ENCODE assay signal across 8 cellular contexts in the genomic region with DNA sequence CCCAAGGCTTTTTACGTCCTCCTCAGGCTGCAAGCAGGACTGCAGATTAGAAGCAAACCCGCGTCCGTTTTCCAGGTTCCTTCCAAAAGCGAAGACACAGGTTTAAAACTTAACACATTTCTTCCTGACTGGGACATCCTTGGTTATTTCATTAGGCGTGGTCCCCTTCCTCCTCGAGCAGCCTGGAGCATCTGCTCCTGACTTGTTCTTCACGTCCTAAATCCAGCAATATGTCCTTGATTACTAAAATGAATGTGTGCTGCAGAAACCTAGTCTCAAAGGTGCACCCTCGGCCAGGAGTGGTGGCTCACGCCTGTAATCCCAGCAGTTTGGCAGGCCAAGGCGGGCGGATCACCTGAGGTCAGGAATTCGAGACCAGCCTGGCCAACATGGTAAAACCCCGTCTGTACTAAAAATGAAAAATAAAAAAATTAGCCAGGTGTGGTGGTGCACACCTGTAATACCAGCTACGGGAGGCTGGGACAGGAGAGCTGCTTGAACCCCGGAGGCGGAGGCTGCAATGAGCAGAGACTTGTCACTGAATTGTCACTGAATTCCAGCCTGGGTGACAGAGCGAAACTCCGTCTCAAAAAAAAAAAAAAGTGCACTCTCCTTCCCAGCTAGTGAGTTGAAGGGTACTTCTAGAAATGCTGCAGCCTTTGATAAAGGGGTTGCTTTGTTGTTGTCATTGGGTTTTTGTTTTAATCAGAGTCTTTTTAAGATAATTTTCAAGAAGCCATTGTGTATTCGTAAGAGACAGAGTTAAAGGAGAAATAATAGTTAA. TPM values are rescaled to one million over a fixed set of nuclear protein-coding genes. Genes with fewer than 3 reads are reported as not detected.
DNase-seq lines count a peak whose midpoint lies in the region; ATAC-seq and TF ChIP-seq lines count a peak whose summit lies in the region.

No MANE protein-coding gene starts in this region.

- H3K4me3 Mint-ChIP-seq in Caco-2 (ENCODE audit: unreplicated experiment) (peak overlapping the region; percentile 91), osteocyte (ENCODE audit: unreplicated experiment) (peak overlapping the region; percentile 87)

- H3K4me1 ChIP-seq in Caco-2 (peaks cover 33% of the 10 kb centered on the region), PC-3 (ENCODE audit: insufficient read depth, low read length) (no peaks in the 10 kb centered on the region)

- H3K9me2 ChIP-seq in PC-3 (replicated peaks; ENCODE audit: low read length): no peaks in the 10 kb centered on the region

- H3K36me3 ChIP-seq in Caco-2 (ENCODE audit: control insufficient read depth, insufficient read depth, low read length) (no peaks in the 10 kb centered on the region), PC-3 (ENCODE audit: low read depth, low read length) (no peaks in the 10 kb centered on the region)

- no peak overlapping the region for H3K27ac ChIP-seq in PC-3 (ENCODE audit: low read length)

- CTCF ChIA-PET in Caco-2 (lab: Charles Lee): no interaction called here
- CTCF ChIA-PET in PC-3 (lab: Charles Lee): no interaction called here

- H3K79me2 ChIP-seq in PC-3 (ENCODE audit: low read length): no peaks in the 10 kb centered on the region

- H3K9me3 ChIP-seq in Caco-2 (no peaks in the 10 kb centered on the region), PC-3 (ENCODE audit: low read length) (no peaks in the 10 kb centered on the region)

- H3K4me3 ChIP-seq in Caco-2 (ENCODE audit: low read depth, low read length): peak overlapping the region; percentile 27
- H3K4me3 ChIP-seq in PC-3 (ENCODE audit: low read length): peak overlapping the region; percentile 61
- peak overlapping the region; percentile 54 for H3K4me3 ChIP-seq in epithelial cell of proximal tubule (ENCODE audit: low read depth, low read length)

- intact Hi-C loops in Caco-2 (cut with micrococcal nuclease; ENCODE audit: unreplicated experiment) (loop anchor here (1.0 to 10.0 kb wide), 5 partner anchors 20 to 316 kb away; no protein-coding TSS in a partner anchor), PC-3 (cut with micrococcal nuclease) (loop anchor here (2.0 kb wide), 1 partner anchor 53 kb away; no protein-coding TSS in a partner anchor)

- BruUV-seq in Caco-2 (replicated peaks; lab: Mats Ljungman, UMichigan): no TSS peak
- BruUV-seq in PC-3 (replicated peaks; lab: Mats Ljungman, UMichigan): no TSS peak

- DNase-seq in Caco-2 (no peak), PC-3 (no peak), epithelial cell of proximal tubule (ENCODE audit: low read depth) (no peak), osteocyte (ENCODE audit: extremely low spot score, unreplicated experiment) (no peak)
- DNase-seq in activated naive CD4-positive, alpha-beta T cell treated with anti-CD3 and anti-CD28 coated beads, Interleukin-2, amount 50 U/mL, for 16 hours: no peak

- H3K27ac Mint-ChIP-seq in Caco-2 (ENCODE audit: unreplicated experiment) (peak overlapping the region; percentile 73), osteocyte (ENCODE audit: unreplicated experiment) (peak overlapping the region; percentile 65)

- TF ChIP-seq CTCF in Caco-2 (IDR thresholded peaks at IDR 0.05; ENCODE audit: insufficient read depth in 1 of 2, low read depth in 1 of 2, low read length in 1 of 2, severe bottlenecking in 1 of 2, unreplicated experiment in 1 of 2) (no peak), PC-3 (conservative IDR thresholded peaks at IDR 0.05; ENCODE audit: low read depth, low read length) (no peak), epithelial cell of proximal tubule (conservative IDR thresholded peaks at IDR 0.05; ENCODE audit: low read depth, low read length) (peak; percentile 3), osteocyte (IDR thresholded peaks at IDR 0.05) (no peak)

- H3K27me3 Mint-ChIP-seq in Caco-2 (ENCODE audit: insufficient read depth, unreplicated experiment): no peaks in the 10 kb centered on the region
- no peaks in the 10 kb centered on the region for H3K27me3 Mint-ChIP-seq in osteocyte (ENCODE audit: unreplicated experiment)

- H3F3A ChIP-seq in PC-3 (ENCODE audit: low read length, unreplicated experiment): no peaks in the 10 kb centered on the region

- H3K4me1 Mint-ChIP-seq in Caco-2 (ENCODE audit: low read depth, unreplicated experiment): peaks cover 22% of the 10 kb centered on the region
- peaks cover 52% of the 10 kb centered on the region for H3K4me1 Mint-ChIP-seq in osteocyte (ENCODE audit: unreplicated experiment)

- H3K9ac ChIP-seq in PC-3 (ENCODE audit: low read length): no peak overlapping the region

- peak overlapping the region; percentile 79 for H2AFZ ChIP-seq in PC-3 (ENCODE audit: low read length)

- H3K27me3 ChIP-seq in Caco-2 (replicated peaks; ENCODE audit: control insufficient read depth, insufficient read depth, low read length) (no peaks in the 10 kb centered on the region), PC-3 (ENCODE audit: low read length) (no peaks in the 10 kb centered on the region)

- H4K20me1 ChIP-seq in PC-3 (ENCODE audit: low read length): no peaks in the 10 kb centered on the region

- no peaks in the 10 kb centered on the region for H3K36me3 Mint-ChIP-seq in Caco-2 (ENCODE audit: insufficient read depth, unreplicated experiment)
- no peaks in the 10 kb centered on the region for H3K36me3 Mint-ChIP-seq in osteocyte (ENCODE audit: unreplicated experiment)

- H3K9me3 Mint-ChIP-seq in Caco-2 (ENCODE audit: unreplicated experiment): no peaks in the 10 kb centered on the region
- no peaks in the 10 kb centered on the region for H3K9me3 Mint-ChIP-seq in osteocyte (ENCODE audit: unreplicated experiment)

- ATAC-seq in PC-3: no peak
- no peak for ATAC-seq in HG03565 (IDR thresholded peaks at IDR 0.05; ENCODE audit: unreplicated experiment)
- ATAC-seq in HG03159 (IDR thresholded peaks at IDR 0.05; ENCODE audit: unreplicated experiment): no peak
- no peak for ATAC-seq in HG03378 (IDR thresholded peaks at IDR 0.05; ENCODE audit: unreplicated experiment)

- POLR2A ChIA-PET in Caco-2 (lab: Charles Lee): no interaction called here
- POLR2A ChIA-PET in PC-3 (lab: Charles Lee; ENCODE audit: unreplicated experiment): no interaction called here

- H3K4me2 ChIP-seq in PC-3 (ENCODE audit: low read length): peak overlapping the region; percentile 80

RNA-seq across cellular contexts. Expression of a gene that starts 0.9 kb away (rescaled TPM):
- 43.4 and 47.0 TPM in 2 replicates for total RNA-seq in Caco-2 (2022)
- total RNA-seq in PC-3 (2014; rRNA removed): 2.2 and 2.9 TPM in 2 replicates
- total RNA-seq in epithelial cell of proximal tubule: 10.0 and 15.8 TPM in 2 replicates
- 60.8 and 64.2 TPM in 2 replicates for total RNA-seq in osteocyte
